ENCODE assay signal across 2 cellular contexts in genomic region chr1:235670157-235670776, GRCh38.
TF ChIP-seq lines count a peak whose summit lies in the region.

No MANE protein-coding gene starts in this region.

TF ChIP-seq in IMR-90, 13 proteins besides CTCF, POLR2A, EP300 and RAD21:
- TF ChIP-seq USF2 (IDR thresholded peaks at IDR 0.05; ENCODE audit: low read depth, low read length): no peak
- TF ChIP-seq MAZ (IDR thresholded peaks at IDR 0.05; ENCODE audit: borderline replicate concordance, low read depth, low read length): no peak
- no peak for TF ChIP-seq FOS (IDR thresholded peaks at IDR 0.05; ENCODE audit: low read depth, low read length)
- TF ChIP-seq MXI1 (IDR thresholded peaks at IDR 0.05; ENCODE audit: borderline replicate concordance, low read depth, low read length): no peak
- no peak for TF ChIP-seq RCOR1 (IDR thresholded peaks at IDR 0.05; ENCODE audit: insufficient replicate concordance, low read length)
- TF ChIP-seq, protein P1, sequence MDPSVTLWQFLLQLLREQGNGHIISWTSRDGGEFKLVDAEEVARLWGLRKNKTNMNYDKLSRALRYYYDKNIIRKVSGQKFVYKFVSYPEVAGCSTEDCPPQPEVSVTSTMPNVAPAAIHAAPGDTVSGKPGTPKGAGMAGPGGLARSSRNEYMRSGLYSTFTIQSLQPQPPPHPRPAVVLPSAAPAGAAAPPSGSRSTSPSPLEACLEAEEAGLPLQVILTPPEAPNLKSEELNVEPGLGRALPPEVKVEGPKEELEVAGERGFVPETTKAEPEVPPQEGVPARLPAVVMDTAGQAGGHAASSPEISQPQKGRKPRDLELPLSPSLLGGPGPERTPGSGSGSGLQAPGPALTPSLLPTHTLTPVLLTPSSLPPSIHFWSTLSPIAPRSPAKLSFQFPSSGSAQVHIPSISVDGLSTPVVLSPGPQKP (IDR thresholded peaks at IDR 0.05; ENCODE audit: borderline replicate concordance, low read depth, low read length): no peak
- no peak for TF ChIP-seq CHD1 (IDR thresholded peaks at IDR 0.05; ENCODE audit: low read depth, low read length)
- TF ChIP-seq MAFK (IDR thresholded peaks at IDR 0.05; ENCODE audit: low read depth, low read length): no peak
- TF ChIP-seq CEBPB (IDR thresholded peaks at IDR 0.05; ENCODE audit: low read depth, low read length): no peak
- no peak for TF ChIP-seq SMC3 (IDR thresholded peaks at IDR 0.05; ENCODE audit: low read depth, low read length)
- no peak for TF ChIP-seq RFX5 (IDR thresholded peaks at IDR 0.05; ENCODE audit: low read depth, low read length)
- no peak for TF ChIP-seq NFE2L2 (IDR thresholded peaks at IDR 0.05; ENCODE audit: low read depth, low read length)
- no peak for TF ChIP-seq BHLHE40 (IDR thresholded peaks at IDR 0.05; ENCODE audit: low read depth, low read length)

TF ChIP-seq in GM12878, 131 proteins besides CTCF, POLR2A, EP300 and RAD21:
- TF ChIP-seq KLF5 (IDR thresholded peaks at IDR 0.05; ENCODE audit: partially characterized antibody): peak; percentile 64
- TF ChIP-seq EGR1 (IDR thresholded peaks at IDR 0.05; ENCODE audit: borderline replicate concordance in 1 of 2, low read depth in 2 of 2, low read length in 2 of 2): no peak
- peak; percentile 100 for TF ChIP-seq CBX5 (IDR thresholded peaks at IDR 0.05; ENCODE audit: low read depth)
TF ChIP-seq in GM12878: peak in this region for 2.
